In genomic region chr5:126365446-126366198, GRCh38 we compare ENCODE assay signal across 24 cellular contexts. TPM values are rescaled to one million over a fixed set of nuclear protein-coding genes. Genes with fewer than 3 reads are reported as not detected.
DNase-seq lines count a peak whose midpoint lies in the region; ATAC-seq and TF ChIP-seq lines count a peak whose summit lies in the region.
"Had no signal": no experiment of that assay in that cellular context is flagged by ENCODE, and none has a peak within 500 bp of the region (broad histone marks: within the 10 kb centered on the region; RNA-seq: fewer than 3 reads in every experiment).

No MANE protein-coding gene starts in this region.

- no peaks in the 10 kb centered on the region for H3K36me3 ChIP-seq in right lobe of liver
- H3K36me3 ChIP-seq: heart left ventricle, neutrophil had no signal

- ATAC-seq in right lobe of liver, result peak; percentile 63 to 75 (median 70)
- ATAC-seq in activated naive CD4-positive, alpha-beta T cell treated with anti-CD3 and anti-CD28 coated beads, Interleukin-2, amount 50 U/mL, for 72 hours, result no peak
- ATAC-seq: activated CD4-positive, alpha-beta T cell treated with anti-CD3 and anti-CD28 coated beads for 36 hours; heart left ventricle; left colon; psoas muscle had no signal

- no peaks in the 10 kb centered on the region for H3K36me3 Mint-ChIP-seq in activated naive CD4-positive, alpha-beta T cell treated with anti-CD3 and anti-CD28 coated beads, Interleukin-2, amount 50 U/mL, for 72 hours
- H3K36me3 Mint-ChIP-seq: activated naive CD8-positive, alpha-beta T cell treated with anti-CD3 and anti-CD28 coated beads, Interleukin-2, amount 10 ng/mL, durations not matched to agents 7 days and 5 days had no signal

- DNase-seq in NCI-H774 (lab: John Stamatoyannopoulos, UW) (peak; percentile 41), epithelial cell of esophagus (ENCODE audit: low read depth) (peak; percentile 86), right lobe of liver (peak in 1 of 3 donors; percentile 71), cortex of kidney (lab: John Stamatoyannopoulos, UW) (no peak), cerebellar nuclear complex (lab: John Stamatoyannopoulos, UW) (no peak), GM19240 (ENCODE audit: insufficient read length, low spot score) (no peak)
- DNase-seq in activated naive CD4-positive, alpha-beta T cell treated with anti-CD3 and anti-CD28 coated beads, Interleukin-2, amount 50 U/mL, for 72 hours (ENCODE audit: low spot score in 2 of 2), result no peak
- DNase-seq: activated CD4-positive, alpha-beta T cell treated with anti-CD3 and anti-CD28 coated beads for 36 hours; activated CD8-positive, alpha-beta memory T cell treated with anti-CD3 and anti-CD28 coated beads for 24 hours; activated effector memory CD4-positive, alpha-beta T cell treated with anti-CD3 and anti-CD28 coated beads, Interleukin-2, amount 50 U/mL, for 16 hours; activated naive CD8-positive, alpha-beta T cell treated with anti-CD3 and anti-CD28 coated beads, Interleukin-2, amount 10 ng/mL, durations not matched to agents 7 days and 5 days; activated T-cell treated with anti-CD3 and anti-CD28 coated beads, Interleukin-2, amount 50 U/mL, for 1 hour; AML-193; DMS79; GDM1; heart left ventricle; left colon; NCI-H1105 treated with DMSO at 0.1 percent for 48 hours; NCI-H2081; NCI-H345; psoas muscle; stimulated activated naive CD4-positive, alpha-beta T cell had no signal

- H3K4me3 ChIP-seq in epithelial cell of esophagus (ENCODE audit: low read length) (no peak overlapping the region), right lobe of liver (no peak overlapping the region)
- H3K4me3 ChIP-seq: heart left ventricle, psoas muscle had no signal

- H3K27ac ChIP-seq in 22Rv1 (peak overlapping the region; percentile 77), right lobe of liver (peak overlapping the region; percentile 55 to 89 (median 82))
- H3K27ac ChIP-seq: heart left ventricle, neutrophil, psoas muscle had no signal

- TF ChIP-seq CTCF in 22Rv1 (IDR thresholded peaks at IDR 0.05), result no peak
- TF ChIP-seq CTCF in epithelial cell of esophagus (IDR thresholded peaks at IDR 0.05; ENCODE audit: insufficient read depth, low read depth, low read length, missing control alignments), result no peak
- no peak for TF ChIP-seq CTCF in right lobe of liver (IDR thresholded peaks at IDR 0.05)

- WGBS in right lobe of liver (ENCODE audit: insufficient coverage, low coverage, low lambda C conversion rate, missing lambda C conversion rate), result 21% methylated on average over 5 of the region's 5 CpGs

- TF ChIP-seq POLR2A in right lobe of liver (IDR thresholded peaks at IDR 0.05), result no peak

- H3K27ac Mint-ChIP-seq in activated naive CD4-positive, alpha-beta T cell treated with anti-CD3 and anti-CD28 coated beads, Interleukin-2, amount 50 U/mL, for 72 hours, result no peak overlapping the region
- H3K27ac Mint-ChIP-seq: activated CD4-positive, alpha-beta T cell treated with anti-CD3 and anti-CD28 coated beads for 36 hours; activated naive CD8-positive, alpha-beta T cell treated with anti-CD3 and anti-CD28 coated beads, Interleukin-2, amount 10 ng/mL, durations not matched to agents 7 days and 5 days had no signal

- H3K9me3 Mint-ChIP-seq in activated naive CD4-positive, alpha-beta T cell treated with anti-CD3 and anti-CD28 coated beads, Interleukin-2, amount 50 U/mL, for 72 hours, result no peaks in the 10 kb centered on the region
- H3K9me3 Mint-ChIP-seq: activated naive CD8-positive, alpha-beta T cell treated with anti-CD3 and anti-CD28 coated beads, Interleukin-2, amount 10 ng/mL, durations not matched to agents 7 days and 5 days had no signal

- no peaks in the 10 kb centered on the region for H3K9me3 ChIP-seq in right lobe of liver
- H3K9me3 ChIP-seq: heart left ventricle, neutrophil, psoas muscle had no signal

- H3K4me1 ChIP-seq in right lobe of liver, result peaks cover 0 to 51% (median 24%) of the 10 kb centered on the region in 4 donors
- H3K4me1 ChIP-seq: psoas muscle had no signal

- intact Hi-C loops in right lobe of liver (cut with DNase I), result no loop called here

- no peaks in the 10 kb centered on the region for H3K27me3 ChIP-seq in right lobe of liver
- H3K27me3 ChIP-seq: heart left ventricle, neutrophil had no signal

RNA-seq across cellular contexts. Expression of gene GRAMD2B, which starts 57.6 kb away (rescaled TPM):
- 10 to 100 TPM in 5 of 6 experiments, 1 to 10 TPM in 1; 9.9 to 26.4 (median 18.3) TPM for total RNA-seq in right lobe of liver
- 1 to 10 TPM; 9.5 to 9.6 TPM for total RNA-seq in activated naive CD4-positive, alpha-beta T cell treated with anti-CD3 and anti-CD28 coated beads, Interleukin-2, amount 50 U/mL, for 72 hours

Comparison
In these comparisons a context has a peak if more than half of its experiments do, and no peak if none do; other contexts are left out.
1. DNase-seq: peak in NCI-H774 (single experiment) and epithelial cell of esophagus (single experiment); none in activated naive CD4-positive, alpha-beta T cell treated with anti-CD3 and anti-CD28 coated beads, Interleukin-2, amount 50 U/mL, for 72 hours (0 of 2), cortex of kidney (single experiment), cerebellar nuclear complex (0 of 2) and GM19240 (single experiment).
2. ATAC-seq: peak in right lobe of liver (4 of 4); none in activated naive CD4-positive, alpha-beta T cell treated with anti-CD3 and anti-CD28 coated beads, Interleukin-2, amount 50 U/mL, for 72 hours (0 of 2).